Comparison of ENCODE assay signal across 9 cellular contexts in genomic region chr9:6566409-6567139, GRCh38.
DNase-seq lines count a peak whose midpoint lies in the region; ATAC-seq and TF ChIP-seq lines count a peak whose summit lies in the region.
"Had no signal": no experiment of that assay in that cellular context is flagged by ENCODE, and none has a peak within 500 bp of the region (broad histone marks: within the 10 kb centered on the region; RNA-seq: fewer than 3 reads in every experiment).

No MANE protein-coding gene starts in this region.

- CTCF ChIA-PET in WTC11 (lab: Charles Lee), result no interaction called here

- no peak overlapping the region for H3K27ac ChIP-seq in vagina
- H3K27ac ChIP-seq: KMS-11 had no signal

- ATAC-seq in WTC11 (no peak), GM19452 (IDR thresholded peaks at IDR 0.05; ENCODE audit: unreplicated experiment) (no peak)

- H3K27me3 ChIP-seq in GM06990 (replicated peaks; ENCODE audit: control insufficient read depth, insufficient read depth, low read length) (no peaks in the 10 kb centered on the region), vagina (no peaks in the 10 kb centered on the region)

- no peaks in the 10 kb centered on the region for H3K36me3 Mint-ChIP-seq in activated T-helper 2 cell treated with anti-CD3 and anti-CD28 coated beads, Interferon-gamma antibody, Interleukin-2, Interleukin-4, amounts not matched to agents 10 μg/mL and 5 μg/mL and 100 μg/mL, durations not matched to agents 14 hours and 24 hours and 36 hours (ENCODE audit: low read depth)
- peaks cover 44% of the 10 kb centered on the region for H3K36me3 Mint-ChIP-seq in WTC11

- intact Hi-C loops in activated T-helper 2 cell treated with anti-CD3 and anti-CD28 coated beads, Interferon-gamma antibody, Interleukin-2, Interleukin-4, amounts not matched to agents 10 μg/mL and 5 μg/mL and 100 μg/mL, durations not matched to agents 14 hours and 24 hours and 36 hours (cut with micrococcal nuclease), result loop anchor here (1.0 kb wide), 1 partner anchor 154 kb away; no protein-coding TSS in a partner anchor
- intact Hi-C loops in vagina (cut with DNase I), result no loop called here

- peak overlapping the region; percentile 82 for H3K27ac Mint-ChIP-seq in activated T-helper 2 cell treated with anti-CD3 and anti-CD28 coated beads, Interferon-gamma antibody, Interleukin-2, Interleukin-4, amounts not matched to agents 10 μg/mL and 5 μg/mL and 100 μg/mL, durations not matched to agents 14 hours and 24 hours and 36 hours
- H3K27ac Mint-ChIP-seq in WTC11, result no peak overlapping the region

- peaks cover 19% of the 10 kb centered on the region for H3K4me1 Mint-ChIP-seq in activated T-helper 2 cell treated with anti-CD3 and anti-CD28 coated beads, Interferon-gamma antibody, Interleukin-2, Interleukin-4, amounts not matched to agents 10 μg/mL and 5 μg/mL and 100 μg/mL, durations not matched to agents 14 hours and 24 hours and 36 hours (ENCODE audit: low read depth)
- H3K4me1 Mint-ChIP-seq in WTC11, result no peaks in the 10 kb centered on the region

- POLR2A ChIA-PET in WTC11 (lab: Charles Lee), result no interaction called here

- H3K9me3 ChIP-seq in vagina, result no peaks in the 10 kb centered on the region

- no peak for TF ChIP-seq POLR2A in vagina (IDR thresholded peaks at IDR 0.05)

- TF ChIP-seq CTCF in GM06990 (IDR thresholded peaks at IDR 0.05; ENCODE audit: insufficient read depth, low read length, poor library complexity, severe bottlenecking), result no peak
- no peak for TF ChIP-seq CTCF in WTC11 (IDR thresholded peaks at IDR 0.05)
- no peak for TF ChIP-seq CTCF in vagina (IDR thresholded peaks at IDR 0.05)

- H3K4me3 ChIP-seq in GM06990 (replicated peaks; ENCODE audit: low read depth, low read length), result no peak overlapping the region
- H3K4me3 ChIP-seq in vagina, result no peak overlapping the region

- peaks cover 5% of the 10 kb centered on the region for H3K27me3 Mint-ChIP-seq in activated T-helper 2 cell treated with anti-CD3 and anti-CD28 coated beads, Interferon-gamma antibody, Interleukin-2, Interleukin-4, amounts not matched to agents 10 μg/mL and 5 μg/mL and 100 μg/mL, durations not matched to agents 14 hours and 24 hours and 36 hours (ENCODE audit: low read depth)
- no peaks in the 10 kb centered on the region for H3K27me3 Mint-ChIP-seq in WTC11 (ENCODE audit: low read depth)

- DNase-seq in GM06990 (ENCODE audit: extremely low read depth, insufficient read length) (peak; percentile 32), HT1080 (ENCODE audit: low read depth) (peak; percentile 99), myocyte (ENCODE audit: low read depth) (peak; percentile 76), WTC11 (ENCODE audit: low spot score) (no peak), vagina (ENCODE audit: extremely low spot score in 2 of 2) (no peak), NCI-H128 (lab: John Stamatoyannopoulos, UW; ENCODE audit: unreplicated experiment) (no peak)
- DNase-seq in activated T-helper 2 cell treated with anti-CD3 and anti-CD28 coated beads, Interferon-gamma antibody, Interleukin-2, Interleukin-4, amounts not matched to agents 10 μg/mL and 5 μg/mL and 100 μg/mL, durations not matched to agents 14 hours and 24 hours and 36 hours (ENCODE audit: low spot score), result peak; percentile 19

- peak overlapping the region; percentile 33 for H3K4me3 Mint-ChIP-seq in activated T-helper 2 cell treated with anti-CD3 and anti-CD28 coated beads, Interferon-gamma antibody, Interleukin-2, Interleukin-4, amounts not matched to agents 10 μg/mL and 5 μg/mL and 100 μg/mL, durations not matched to agents 14 hours and 24 hours and 36 hours (ENCODE audit: low read depth)
- no peak overlapping the region for H3K4me3 Mint-ChIP-seq in WTC11

- H3K4me1 ChIP-seq in vagina, result peaks cover 25% of the 10 kb centered on the region

- peaks cover 5% of the 10 kb centered on the region for H3K36me3 ChIP-seq in GM06990 (ENCODE audit: control insufficient read depth, insufficient read depth, low read length)
- no peaks in the 10 kb centered on the region for H3K36me3 ChIP-seq in vagina

- no peaks in the 10 kb centered on the region for H3K9me3 Mint-ChIP-seq in activated T-helper 2 cell treated with anti-CD3 and anti-CD28 coated beads, Interferon-gamma antibody, Interleukin-2, Interleukin-4, amounts not matched to agents 10 μg/mL and 5 μg/mL and 100 μg/mL, durations not matched to agents 14 hours and 24 hours and 36 hours
- no peaks in the 10 kb centered on the region for H3K9me3 Mint-ChIP-seq in WTC11

TF ChIP-seq in WTC11, 78 proteins besides CTCF, POLR2A, EP300 and RAD21:
- TF ChIP-seq TEAD4 (CRISPR knock-in tag; IDR thresholded peaks at IDR 0.05) (no peak), IRF2 (CRISPR knock-in tag; IDR thresholded peaks at IDR 0.05; ENCODE audit: borderline replicate concordance, low read depth) (no peak), E2F1 (CRISPR knock-in tag; IDR thresholded peaks at IDR 0.05) (no peak)

Comparison
In these comparisons a context has a peak if more than half of its experiments do, and no peak if none do; other contexts are left out.
1. DNase-seq: peak in GM06990 (single experiment), HT1080 (single experiment), activated T-helper 2 cell treated with anti-CD3 and anti-CD28 coated beads, Interferon-gamma antibody, Interleukin-2, Interleukin-4, amounts not matched to agents 10 μg/mL and 5 μg/mL and 100 μg/mL, durations not matched to agents 14 hours and 24 hours and 36 hours (single experiment) and myocyte (single experiment); none in WTC11 (single experiment), vagina (0 of 2) and NCI-H128 (single experiment).